In genomic region chr20:56372850-56373249, GRCh38 we compare ENCODE assay signal across 18 cellular contexts. TPM values are rescaled to one million over a fixed set of nuclear protein-coding genes. Genes with fewer than 3 reads are reported as not detected.
DNase-seq lines count a peak whose midpoint lies in the region; ATAC-seq and TF ChIP-seq lines count a peak whose summit lies in the region.
"Had no signal": no experiment of that assay in that cellular context is flagged by ENCODE, and none has a peak within 500 bp of the region (broad histone marks: within the 10 kb centered on the region; RNA-seq: fewer than 3 reads in every experiment).

No MANE protein-coding gene starts in this region.

- ATAC-seq in GM19351 (IDR thresholded peaks at IDR 0.05; ENCODE audit: unreplicated experiment) (peak; percentile 38), GM19328 (IDR thresholded peaks at IDR 0.05; ENCODE audit: unreplicated experiment) (no peak)
- peak; percentile 75 for ATAC-seq in activated CD8-positive, alpha-beta T cell treated with anti-CD3 and anti-CD28 coated beads for 36 hours
- peak; percentile 91 for ATAC-seq in stimulated activated effector memory CD8-positive, alpha-beta T cell treated with anti-CD3 and anti-CD28 coated beads, Interleukin-12 subunit alpha, Interleukin-12 subunit beta, amount 100 ng/mL, for 72 hours
- ATAC-seq: lower lobe of right lung had no signal

- CTCF ChIA-PET in activated CD8-positive, alpha-beta T cell treated with anti-CD3 and anti-CD28 coated beads for 36 hours (lab: Charles Lee), result interaction anchor here (0.9 kb wide), 1 partner anchor 29 kb away, joined by 3 read pairs; no protein-coding TSS in a partner anchor

- no peaks in the 10 kb centered on the region for H3K9me3 Mint-ChIP-seq in activated T-cell treated with anti-CD3 and anti-CD28 coated beads, Interleukin-2, amount 50 U/mL, for 24 hours
- H3K9me3 Mint-ChIP-seq in activated CD8-positive, alpha-beta T cell treated with anti-CD3 and anti-CD28 coated beads for 36 hours, result no peaks in the 10 kb centered on the region
- H3K9me3 Mint-ChIP-seq in stimulated activated effector memory CD8-positive, alpha-beta T cell treated with anti-CD3 and anti-CD28 coated beads, Interleukin-12 subunit alpha, Interleukin-12 subunit beta, amount 100 ng/mL, for 72 hours, result no peaks in the 10 kb centered on the region
- H3K9me3 Mint-ChIP-seq: immature natural killer cell had no signal

- TF ChIP-seq CTCF in activated CD8-positive, alpha-beta T cell treated with anti-CD3 and anti-CD28 coated beads for 36 hours (IDR thresholded peaks at IDR 0.05), result no peak

- H3K4me3 Mint-ChIP-seq in activated T-cell treated with anti-CD3 and anti-CD28 coated beads, Interleukin-2, amount 50 U/mL, for 24 hours, result no peak overlapping the region
- no peak overlapping the region for H3K4me3 Mint-ChIP-seq in activated CD8-positive, alpha-beta T cell treated with anti-CD3 and anti-CD28 coated beads for 36 hours
- no peak overlapping the region for H3K4me3 Mint-ChIP-seq in stimulated activated effector memory CD8-positive, alpha-beta T cell treated with anti-CD3 and anti-CD28 coated beads, Interleukin-12 subunit alpha, Interleukin-12 subunit beta, amount 100 ng/mL, for 72 hours
- H3K4me3 Mint-ChIP-seq: immature natural killer cell had no signal

- peaks cover 88% of the 10 kb centered on the region for H3K36me3 Mint-ChIP-seq in activated T-cell treated with anti-CD3 and anti-CD28 coated beads, Interleukin-2, amount 50 U/mL, for 24 hours (ENCODE audit: low read depth)
- H3K36me3 Mint-ChIP-seq in activated CD8-positive, alpha-beta T cell treated with anti-CD3 and anti-CD28 coated beads for 36 hours (ENCODE audit: low read depth), result peaks cover 56% of the 10 kb centered on the region
- H3K36me3 Mint-ChIP-seq in stimulated activated effector memory CD8-positive, alpha-beta T cell treated with anti-CD3 and anti-CD28 coated beads, Interleukin-12 subunit alpha, Interleukin-12 subunit beta, amount 100 ng/mL, for 72 hours, result peaks cover 93% of the 10 kb centered on the region

- POLR2A ChIA-PET in activated CD8-positive, alpha-beta T cell treated with anti-CD3 and anti-CD28 coated beads for 36 hours (lab: Charles Lee), result interaction anchor here (1.0 to 1.8 kb wide), 3 partner anchors 8 to 20 kb away, joined by 3 to 7 read pairs (median 4); partner anchors contain the start of genes CSTF1 and FAM210B

- peaks cover 19% of the 10 kb centered on the region for H3K4me1 Mint-ChIP-seq in activated T-cell treated with anti-CD3 and anti-CD28 coated beads, Interleukin-2, amount 50 U/mL, for 24 hours (ENCODE audit: low read depth)
- peaks cover 17% of the 10 kb centered on the region for H3K4me1 Mint-ChIP-seq in activated CD8-positive, alpha-beta T cell treated with anti-CD3 and anti-CD28 coated beads for 36 hours (ENCODE audit: low read depth)
- H3K4me1 Mint-ChIP-seq in stimulated activated effector memory CD8-positive, alpha-beta T cell treated with anti-CD3 and anti-CD28 coated beads, Interleukin-12 subunit alpha, Interleukin-12 subunit beta, amount 100 ng/mL, for 72 hours, result peaks cover 15% of the 10 kb centered on the region

- intact Hi-C loops in activated CD8-positive, alpha-beta T cell treated with anti-CD3 and anti-CD28 coated beads for 36 hours (cut with micrococcal nuclease), result no loop called here

- H3K27ac Mint-ChIP-seq in activated T-cell treated with anti-CD3 and anti-CD28 coated beads, Interleukin-2, amount 50 U/mL, for 24 hours, result peak overlapping the region; percentile 11
- H3K27ac Mint-ChIP-seq in activated CD8-positive, alpha-beta T cell treated with anti-CD3 and anti-CD28 coated beads for 36 hours, result no peak overlapping the region
- no peak overlapping the region for H3K27ac Mint-ChIP-seq in stimulated activated effector memory CD8-positive, alpha-beta T cell treated with anti-CD3 and anti-CD28 coated beads, Interleukin-12 subunit alpha, Interleukin-12 subunit beta, amount 100 ng/mL, for 72 hours

- H3K27me3 Mint-ChIP-seq in activated T-cell treated with anti-CD3 and anti-CD28 coated beads, Interleukin-2, amount 50 U/mL, for 24 hours, result no peaks in the 10 kb centered on the region
- no peaks in the 10 kb centered on the region for H3K27me3 Mint-ChIP-seq in activated CD8-positive, alpha-beta T cell treated with anti-CD3 and anti-CD28 coated beads for 36 hours

- DNase-seq in activated T-cell treated with anti-CD3 and anti-CD28 coated beads, Interleukin-2, amount 50 U/mL, for 24 hours, result no peak
- DNase-seq in activated T-cell treated with anti-CD3 and anti-CD28 coated beads, Interleukin-2, amount 50 U/mL, for 48 hours, result no peak
- no peak for DNase-seq in activated CD8-positive, alpha-beta T cell treated with anti-CD3 and anti-CD28 coated beads for 36 hours
- DNase-seq in stimulated activated effector memory CD8-positive, alpha-beta T cell treated with anti-CD3 and anti-CD28 coated beads, Interleukin-12 subunit alpha, Interleukin-12 subunit beta, amount 100 ng/mL, for 72 hours (ENCODE audit: low spot score in 2 of 2), result no peak
- DNase-seq in activated gamma-delta T cell (lab: John Stamatoyannopoulos, UW), result no peak
- no peak for DNase-seq in stimulated activated CD4-positive, alpha-beta T cell treated with anti-CD3 and anti-CD28 coated beads, Interleukin-15, amount 100 ng/mL, for 24 hours
- DNase-seq: activated gamma-delta T cell treated with Interleukin-2 at 50 U/mL for 16 hours, dorsolateral prefrontal cortex, immature natural killer cell, lower lobe of right lung, NCI-H187 treated with DMSO at 0.1 percent for 48 hours, NCI-H226, NCI-H82, occipital lobe, SHP77 treated with DMSO at 0.1 percent for 48 hours, testis had no signal

RNA-seq across cellular contexts. Expression of gene FAM210B, which starts 14.1 kb away (rescaled TPM):
- total RNA-seq in activated CD8-positive, alpha-beta T cell treated with anti-CD3 and anti-CD28 coated beads for 36 hours, result 1 to 10 TPM; 3.7 to 4.5 TPM

RNA-seq across cellular contexts. Expression of gene AURKA, which starts 19.2 kb away (rescaled TPM):
- 100 to 1,000 TPM in 1 of 2 experiments, 10 to 100 TPM in 1; 97.5 to 100 TPM for total RNA-seq in activated CD8-positive, alpha-beta T cell treated with anti-CD3 and anti-CD28 coated beads for 36 hours

RNA-seq across cellular contexts. Expression of gene CSTF1, which starts 19.6 kb away (rescaled TPM):
- total RNA-seq in activated CD8-positive, alpha-beta T cell treated with anti-CD3 and anti-CD28 coated beads for 36 hours, result 10 to 100 TPM; 63.4 to 66.2 TPM

RNA-seq across cellular contexts. Expression of gene CASS4, which starts 39.2 kb away (rescaled TPM):
- total RNA-seq in activated CD8-positive, alpha-beta T cell treated with anti-CD3 and anti-CD28 coated beads for 36 hours, result 1 to 10 TPM; 3.5 to 3.7 TPM
